20 cellular contexts compared by ENCODE assay signal in genomic region chr10:105597297-105597696, GRCh38.
"Had no signal": no experiment of that assay in that cellular context is flagged by ENCODE, and none has a peak within 500 bp of the region (broad histone marks: within the 10 kb centered on the region; RNA-seq: fewer than 3 reads in every experiment).

No MANE protein-coding gene starts in this region.

- DNase-seq: cortex of kidney; dorsolateral prefrontal cortex; effector CD8-positive, alpha-beta T cell; heart left ventricle; hippocampal formation; naive B cell; occipital lobe; pancreas; spleen; stimulated activated CD4-positive, alpha-beta T cell treated with anti-CD3 and anti-CD28 coated beads, Interleukin-15, amount 100 ng/mL, for 24 hours; stimulated activated CD4-positive, alpha-beta T cell treated with anti-CD3 and anti-CD28 coated beads, Interleukin-1b, Interleukin-23, amount 100 ng/mL, for 48 hours; stimulated activated CD4-positive, alpha-beta T cell treated with anti-CD3 and anti-CD28 coated beads, Interleukin-4, amount 100 ng/mL, for 4 hours; stimulated activated naive B cell treated with anti-CD40 and anti-IgM and Interleukin-4, amounts not matched to agents 10 μg/mL and 1 μg/mL and 100 μg/mL, for 72 hours; stomach; substantia nigra; transverse colon had no signal

- H3K27me3 ChIP-seq: heart left ventricle, pancreas, spleen, stomach, transverse colon had no signal

- H3K4me1 ChIP-seq: heart left ventricle, pancreas, prostate gland, spleen, stomach had no signal

- ATAC-seq: heart left ventricle; left lobe of liver; pancreas; sciatic nerve; stimulated activated naive B cell treated with anti-CD40 and anti-IgM and Interleukin-4, amounts not matched to agents 10 μg/mL and 1 μg/mL and 100 μg/mL, for 72 hours had no signal

- H3K4me3 ChIP-seq: dorsolateral prefrontal cortex, heart left ventricle, pancreas, prostate gland, spleen, stomach, thoracic aorta, transverse colon had no signal

- H3K27ac ChIP-seq: dorsolateral prefrontal cortex, heart left ventricle, pancreas, prostate gland, spleen, stomach, thoracic aorta, transverse colon had no signal

- H3K36me3 ChIP-seq: heart left ventricle, pancreas, prostate gland, spleen, stomach, thoracic aorta, transverse colon had no signal

- H3K9me3 ChIP-seq: pancreas, prostate gland, stomach, thoracic aorta, transverse colon had no signal
